In genomic region chr4:185396724-185397402, GRCh38 we compare ENCODE assay signal across 8 cellular contexts. TPM values are rescaled to one million over a fixed set of nuclear protein-coding genes. Genes with fewer than 3 reads are reported as not detected.
DNase-seq lines count a peak whose midpoint lies in the region; ATAC-seq and TF ChIP-seq lines count a peak whose summit lies in the region.

Gene ANKRD37, plus strand, starts transcription at chr4:185396841. Its CDS starts 83 bp downstream, at chr4:185396924.

- no peaks in the 10 kb centered on the region for H3K9me3 ChIP-seq in aorta (ENCODE audit: control insufficient read depth, low read length)

- peaks cover 21 to 31% (median 26%) of the 10 kb centered on the region in 3 donors for H3K4me1 Mint-ChIP-seq in T-cell

- H3K36me3 ChIP-seq in GM06990 (ENCODE audit: control insufficient read depth, insufficient read depth, low read length) (peaks cover 1% of the 10 kb centered on the region), aorta (ENCODE audit: control insufficient read depth in 1 of 2, insufficient read depth in 2 of 2, low read length in 1 of 2) (peaks cover 0 to 1% of the 10 kb centered on the region in 2 donors)

- CTCF ChIA-PET in T-cell (lab: Charles Lee) = interaction anchor here (0.6 to 2.7 kb wide), 3 partner anchors 28 to 109 kb away, joined by 3 to 16 read pairs (median 4); partner anchors contain the start of gene UFSP2 (in 1 of the 2)

- H3K27me3 ChIP-seq in GM06990 (replicated peaks; ENCODE audit: control insufficient read depth, insufficient read depth, low read length) (no peaks in the 10 kb centered on the region), HL-60 (ENCODE audit: insufficient read depth, poor library complexity, severe bottlenecking) (no peaks in the 10 kb centered on the region), aorta (ENCODE audit: control insufficient read depth in 1 of 2, insufficient read depth in 2 of 2, low read length in 1 of 2) (no peaks in the 10 kb centered on the region)

- intact Hi-C loops in aorta (cut with DNase I) = loop anchor here (2.0 to 10.0 kb wide), 6 partner anchors 38 to 205 kb away; partner anchors contain the start of genes CFAP97 (in 1 of the 2), PDLIM3 (in 1 of the 2) and SNX25 (in 1 of the 2)

- H3K27ac ChIP-seq in HL-60 (replicated peaks) (peak within 1 kb of the TSS; percentile 70), aorta (ENCODE audit: low read depth in 1 of 2, low read length in 2 of 2) (peak within 1 kb of the TSS; percentile 89 to 98)

- H3K4me3 ChIP-seq in GM06990 (replicated peaks; ENCODE audit: low read depth, low read length) (peak within 1 kb of the TSS; percentile 84), HL-60 (replicated peaks; ENCODE audit: insufficient read depth, low read length) (peak within 1 kb of the TSS; percentile 87), epithelial cell of proximal tubule (ENCODE audit: low read depth, low read length) (peak within 1 kb of the TSS; percentile 74), aorta (ENCODE audit: low read length in 2 of 2) (peak within 1 kb of the TSS; percentile 71 to 76)

- H3K9me3 Mint-ChIP-seq in T-cell = no peaks in the 10 kb centered on the region

- no peaks in the 10 kb centered on the region for H3K4me1 ChIP-seq in aorta (ENCODE audit: control insufficient read depth in 1 of 2, insufficient read depth in 2 of 2, low read length in 2 of 2)

- DNase-seq in GM06990 (ENCODE audit: extremely low read depth, insufficient read length) (no peak), HL-60 (ENCODE audit: low read depth in 1 of 2, low spot score in 1 of 2) (no peak), T-cell (peak in 1 of 34 experiments; percentile 3), epithelial cell of proximal tubule (ENCODE audit: low read depth) (peak; percentile 37), mucosa of gallbladder (ENCODE audit: low spot score) (peak; percentile 35), aorta (peak; percentile 66 to 81), NCI-H446 (lab: John Stamatoyannopoulos, UW) (no peak)

- peak within 1 kb of the TSS; percentile 90 to 95 (median 94) for H3K4me3 Mint-ChIP-seq in T-cell

- H3K27me3 Mint-ChIP-seq in T-cell = no peaks in the 10 kb centered on the region

- POLR2A ChIA-PET in T-cell (lab: Charles Lee) = interaction anchor here (1.3 to 4.9 kb wide), 3 partner anchors 28 to 34 kb away, joined by 4 to 51 read pairs (median 6); partner anchors contain the start of gene UFSP2 (in 1 of the 2)

- ATAC-seq in T-cell (replicated peaks in 1 of 4) (no peak), aorta (ENCODE audit: low FRiP score) (peak; percentile 12), GM19035 (IDR thresholded peaks at IDR 0.05; ENCODE audit: unreplicated experiment) (no peak)

- TF ChIP-seq CTCF in GM06990 (IDR thresholded peaks at IDR 0.05; ENCODE audit: insufficient read depth, low read length, poor library complexity, severe bottlenecking) (no peak), HL-60 (IDR thresholded peaks at IDR 0.05; ENCODE audit: insufficient read depth, low read length) (no peak), epithelial cell of proximal tubule (conservative IDR thresholded peaks at IDR 0.05; ENCODE audit: low read depth, low read length) (no peak)

- WGBS in aorta, 2 donors = 1 to 2% methylated on average over 38 of the region's 38 CpGs

- H3K36me3 Mint-ChIP-seq in T-cell = peaks cover 25% of the 10 kb centered on the region

- peak within 1 kb of the TSS; percentile 94 to 96 for H3K27ac Mint-ChIP-seq in T-cell

RNA-seq across cellular contexts. Expression of gene ANKRD37, which starts in this region (rescaled TPM):
- 10 to 100 TPM in 2 of 5 donors, 1 to 10 TPM in 3; 5.5 to 16.0 (median 7.9) TPM for total RNA-seq in T-cell
- total RNA-seq in epithelial cell of proximal tubule = 1.0 and 15.5 TPM in 2 replicates
- 16.4 TPM for total RNA-seq in mucosa of gallbladder
- total RNA-seq in aorta = 10 to 100 TPM; 22.2 to 38.6 TPM
- 10 to 100 TPM; 18.9 to 40.5 TPM for polyA plus RNA-seq in aorta

Comparison
In these comparisons a context has a peak if more than half of its experiments do, and no peak if none do; other contexts are left out.
1. DNase-seq: peak in epithelial cell of proximal tubule (single experiment), mucosa of gallbladder (single experiment) and aorta (2 of 2); none in GM06990 (single experiment), HL-60 (0 of 2) and NCI-H446 (0 of 2).
2. Peak in every context shown above with its lines, with median percentiles within 50 percentile points of each other: H3K4me3 ChIP-seq.